ENCODE assay signal across 1 cellular context in genomic region chr2:65056215-65056989, GRCh38.
A peak's percentile ranks its signal among the peaks of the same experiment; 100 is the strongest.
TF ChIP-seq lines count a peak whose summit lies in the region.

TSS of gene CEP68 (plus strand) at chr2:65056416. CDS start at chr2:65069445, 13,029 bp downstream.

TF ChIP-seq in HepG2, 621 proteins besides CTCF, POLR2A, EP300 and RAD21 (continued from another document):
- no peak for TF ChIP-seq LRRFIP1 (CRISPR knock-in tag; conservative IDR thresholded peaks at IDR 0.05)
- TF ChIP-seq CAMTA2 (CRISPR knock-in tag; IDR thresholded peaks at IDR 0.05; ENCODE audit: borderline replicate concordance) = peak; percentile 79; the same call in 1 of the 2 replicates
- TF ChIP-seq ZBTB37 (CRISPR knock-in tag; IDR thresholded peaks at IDR 0.05) = no peak
- TF ChIP-seq ZNF598 (CRISPR knock-in tag; IDR thresholded peaks at IDR 0.05; ENCODE audit: borderline replicate concordance) = no peak
- peak; percentile 81; the same call in 1 of the 2 replicates for TF ChIP-seq ZBTB1 (CRISPR knock-in tag; IDR thresholded peaks at IDR 0.05; ENCODE audit: borderline replicate concordance)
- no peak for TF ChIP-seq FOXA1 (IDR thresholded peaks at IDR 0.05)
- TF ChIP-seq FOXA1 (CRISPR knock-in tag; IDR thresholded peaks at IDR 0.05) = peak; percentile 16
- no peak for TF ChIP-seq ELK4 (CRISPR knock-in tag; IDR thresholded peaks at IDR 0.05; ENCODE audit: borderline replicate concordance)
- peak; percentile 81 for TF ChIP-seq IKZF4 (CRISPR knock-in tag; IDR thresholded peaks at IDR 0.05; ENCODE audit: borderline replicate concordance, low read depth, not compliant biosample characterization)
- TF ChIP-seq ZNF775 (CRISPR knock-in tag; IDR thresholded peaks at IDR 0.05; ENCODE audit: borderline replicate concordance) = no peak
- peak; percentile 73 for TF ChIP-seq AGO1 (IDR thresholded peaks at IDR 0.05; ENCODE audit: low read depth, low read length, poor library complexity, severe bottlenecking)
- TF ChIP-seq ZNF816 (CRISPR knock-in tag; IDR thresholded peaks at IDR 0.05; ENCODE audit: borderline replicate concordance) = no peak; the same call in 1 of the 2 replicates
- peak; percentile 42; the same call in 1 of the 2 replicates for TF ChIP-seq ISL2 (CRISPR knock-in tag; IDR thresholded peaks at IDR 0.05)
- TF ChIP-seq ZNF790 (CRISPR knock-in tag; IDR thresholded peaks at IDR 0.05; ENCODE audit: borderline replicate concordance) = peak; percentile 90; the same call in 1 of the 2 replicates
- TF ChIP-seq KDM5A (IDR thresholded peaks at IDR 0.05; ENCODE audit: borderline replicate concordance, low read length) = 0 out of 2 replicates have a peak, but pooled peaks have one; percentile 4
- TF ChIP-seq ZFY (CRISPR knock-in tag; IDR thresholded peaks at IDR 0.05) = peak; percentile 99
- TF ChIP-seq ZFP91 (CRISPR knock-in tag; IDR thresholded peaks at IDR 0.05; ENCODE audit: borderline replicate concordance) = peak; percentile 78
- TF ChIP-seq TBP (CRISPR knock-in tag; IDR thresholded peaks at IDR 0.05) = no peak
- no peak; the same call in 1 of the 2 replicates for TF ChIP-seq ZBTB2 (CRISPR knock-in tag; IDR thresholded peaks at IDR 0.05; ENCODE audit: low read depth)
- peak; percentile 61 for TF ChIP-seq KDM2A (CRISPR knock-in tag; IDR thresholded peaks at IDR 0.05; ENCODE audit: borderline replicate concordance, low read depth)
- TF ChIP-seq ZNF441 (CRISPR knock-in tag; IDR thresholded peaks at IDR 0.05; ENCODE audit: borderline replicate concordance) = peak; percentile 63
- TF ChIP-seq ZBTB7B (CRISPR knock-in tag; IDR thresholded peaks at IDR 0.05) = no peak; the same call in 1 of the 2 replicates
- TF ChIP-seq TFDP2 (CRISPR knock-in tag; IDR thresholded peaks at IDR 0.05) = peak; percentile 90
- peak; percentile 88 for TF ChIP-seq CREB3 (CRISPR knock-in tag; IDR thresholded peaks at IDR 0.05)
- TF ChIP-seq ZMAT5 (CRISPR knock-in tag; IDR thresholded peaks at IDR 0.05; ENCODE audit: borderline replicate concordance, low read depth) = no peak
- peak; percentile 64; the same call in 1 of the 2 replicates for TF ChIP-seq JUND (CRISPR knock-in tag; IDR thresholded peaks at IDR 0.05)
- TF ChIP-seq SRSF4 (IDR thresholded peaks at IDR 0.05; ENCODE audit: low read depth, low read length, poor library complexity, severe bottlenecking) = no peak
- no peak for TF ChIP-seq SOX6 (IDR thresholded peaks at IDR 0.05)
- peak; percentile 27; the same call in 1 of the 2 replicates for TF ChIP-seq SOX6 (CRISPR knock-in tag; IDR thresholded peaks at IDR 0.05)
- no peak; the same call in 1 of the 2 replicates for TF ChIP-seq ZNF841 (CRISPR knock-in tag; IDR thresholded peaks at IDR 0.05; ENCODE audit: borderline replicate concordance)
- peak; percentile 94 for TF ChIP-seq ZSCAN20 (CRISPR knock-in tag; IDR thresholded peaks at IDR 0.05; ENCODE audit: borderline replicate concordance)
- TF ChIP-seq MTF1 (CRISPR knock-in tag; IDR thresholded peaks at IDR 0.05) = peak; percentile 18; the same call in 1 of the 2 replicates
- no peak for TF ChIP-seq ZNF12 (CRISPR knock-in tag; IDR thresholded peaks at IDR 0.05)
- TF ChIP-seq TRIM22 (IDR thresholded peaks at IDR 0.05) = no peak
- TF ChIP-seq ZNF256 (CRISPR knock-in tag; conservative IDR thresholded peaks at IDR 0.05) = no peak
- no peak for TF ChIP-seq ZSCAN29 (CRISPR knock-in tag; conservative IDR thresholded peaks at IDR 0.05)
- TF ChIP-seq RNF219 (CRISPR knock-in tag; IDR thresholded peaks at IDR 0.05) = no peak; the same call in 1 of the 2 replicates
- peak; percentile 97 for TF ChIP-seq ZNF564 (CRISPR knock-in tag; IDR thresholded peaks at IDR 0.05)
- TF ChIP-seq GZF1 (CRISPR knock-in tag; IDR thresholded peaks at IDR 0.05) = no peak; the same call in 1 of the 2 replicates
- TF ChIP-seq ZNF883 (CRISPR knock-in tag; IDR thresholded peaks at IDR 0.05; ENCODE audit: not compliant biosample characterization) = peak; percentile 84
- peak; percentile 85; the same call in 1 of the 2 replicates for TF ChIP-seq TFDP1 (CRISPR knock-in tag; IDR thresholded peaks at IDR 0.05; ENCODE audit: borderline replicate concordance)
- peak; percentile 60; the same call in 1 of the 2 replicates for TF ChIP-seq RFXANK (CRISPR knock-in tag; IDR thresholded peaks at IDR 0.05)
- TF ChIP-seq ZNF512 (CRISPR knock-in tag; IDR thresholded peaks at IDR 0.05) = 0 out of 2 replicates have a peak, but pooled peaks have one; percentile 22
- peak; percentile 91 for TF ChIP-seq ZNF782 (CRISPR knock-in tag; IDR thresholded peaks at IDR 0.05; ENCODE audit: borderline replicate concordance)
- TF ChIP-seq ZNF605 (CRISPR knock-in tag; IDR thresholded peaks at IDR 0.05) = no peak
- no peak for TF ChIP-seq MAFG (CRISPR knock-in tag; IDR thresholded peaks at IDR 0.05)
